ENCODE assay signal across 8 cellular contexts in the genomic region with DNA sequence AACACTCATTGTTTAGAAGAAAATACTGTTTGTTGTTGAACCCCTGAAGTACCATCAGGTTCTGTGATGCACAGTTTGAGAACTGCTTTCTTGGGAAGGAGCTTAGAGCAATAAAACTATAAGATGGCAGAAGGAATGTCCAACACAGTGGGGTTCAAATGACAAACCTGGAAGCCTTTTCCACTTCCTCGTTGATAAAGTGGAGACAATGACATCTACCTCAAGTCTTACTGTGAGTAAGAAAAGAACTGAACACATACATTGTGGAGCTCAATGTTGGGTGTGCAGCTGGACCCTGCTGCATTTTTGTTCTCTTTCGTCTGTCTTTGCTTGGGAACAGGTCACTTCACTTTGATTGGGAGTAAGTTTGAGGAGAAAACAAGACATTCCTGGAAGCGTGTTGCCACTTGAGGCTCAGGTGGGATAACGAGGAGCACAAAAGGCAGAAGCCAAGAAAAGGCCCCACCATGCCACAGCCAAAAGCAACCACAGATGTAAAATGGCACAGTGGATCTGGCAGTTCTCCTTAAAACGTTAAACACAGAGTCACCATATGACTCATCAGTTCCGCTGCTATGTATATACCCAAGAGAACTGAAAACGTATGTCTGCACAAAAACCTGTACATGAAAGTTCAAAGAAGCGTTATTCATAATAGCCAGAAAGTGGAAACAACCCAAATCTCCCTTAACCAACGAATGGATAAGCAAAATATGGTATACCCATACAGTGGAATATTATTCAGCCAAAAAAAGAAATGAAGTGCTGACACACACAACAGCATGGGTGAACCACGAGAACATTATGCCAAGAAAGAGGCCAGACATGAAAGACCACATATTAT. TPM values are rescaled to one million over a fixed set of nuclear protein-coding genes. Genes with fewer than 3 reads are reported as not detected.
DNase-seq lines count a peak whose midpoint lies in the region; ATAC-seq and TF ChIP-seq lines count a peak whose summit lies in the region.

No MANE protein-coding gene starts in this region.

- peak; percentile 98 for DNase-seq in MV-4-11 (lab: John Stamatoyannopoulos, UW)
- peak; percentile 58 for DNase-seq in fibroblast of pulmonary artery (ENCODE audit: low read depth)
- DNase-seq in middle frontal gyrus (ENCODE audit: extremely low spot score, low spot score): no peak
- DNase-seq in NCI-H2081 (lab: John Stamatoyannopoulos, UW): no peak
- no peak for DNase-seq in cerebellum (ENCODE audit: low spot score)
- no peak for DNase-seq in NCI-H524 treated with DMSO at 0.1 percent for 48 hours (lab: John Stamatoyannopoulos, UW)

- peak; percentile 74 for ATAC-seq in GM18868 (IDR thresholded peaks at IDR 0.05; ENCODE audit: unreplicated experiment)
- peak; percentile 67 for ATAC-seq in HG02588 (IDR thresholded peaks at IDR 0.05; ENCODE audit: unreplicated experiment)

- no peak for TF ChIP-seq CTCF in fibroblast of pulmonary artery (IDR thresholded peaks at IDR 0.05; ENCODE audit: low read length, missing control alignments)

- no peak overlapping the region for H3K4me3 ChIP-seq in fibroblast of pulmonary artery (replicated peaks; ENCODE audit: low read depth, low read length)

RNA-seq across cellular contexts. Expression of a gene that starts 42.9 kb away (rescaled TPM):
- 142 TPM for total RNA-seq in cerebellum

Comparison
In these comparisons a context has a peak if more than half of its experiments do, and no peak if none do; other contexts are left out.
1. DNase-seq: peak in MV-4-11 (single experiment) and fibroblast of pulmonary artery (single experiment); none in middle frontal gyrus (single experiment), NCI-H2081 (0 of 2), cerebellum (single experiment) and NCI-H524 treated with DMSO at 0.1 percent for 48 hours (single experiment).